ENCODE assay signal across 17 cellular contexts in genomic region chrX:109535578-109535977, GRCh38. TPM values are rescaled to one million over a fixed set of nuclear protein-coding genes. Genes with fewer than 3 reads are reported as not detected.
DNase-seq lines count a peak whose midpoint lies in the region; ATAC-seq and TF ChIP-seq lines count a peak whose summit lies in the region.
"Had no signal": no experiment of that assay in that cellular context is flagged by ENCODE, and none has a peak within 500 bp of the region (broad histone marks: within the 10 kb centered on the region; RNA-seq: fewer than 3 reads in every experiment).

No MANE protein-coding gene starts in this region.

- peak overlapping the region; percentile 90; the same call in 1 of the 2 replicates for H2AFZ ChIP-seq in KMS-11 (ENCODE audit: low read depth)
- H2AFZ ChIP-seq in neuron (ENCODE audit: low read depth, low read length) = peak overlapping the region; percentile 92

- H3K4me3 ChIP-seq in KMS-11 (IDR thresholded peaks at IDR 0.05; ENCODE audit: insufficient read depth, low read depth, low read length) (no peak overlapping the region), neuron (ENCODE audit: low read length) (no peak overlapping the region), heart left ventricle (no peak overlapping the region)

- H3K27me3 ChIP-seq in KMS-11 (ENCODE audit: insufficient read depth, low read depth) = no peaks in the 10 kb centered on the region
- H3K27me3 ChIP-seq in neuron (ENCODE audit: insufficient read depth, low read length) = no peaks in the 10 kb centered on the region
- H3K27me3 ChIP-seq in heart left ventricle = peaks cover 0 to 13% (median 0%) of the 10 kb centered on the region in 9 donors
- H3K27me3 ChIP-seq: ascending aorta, SJCRH30 had no signal

- H4K20me1 ChIP-seq in KMS-11 (ENCODE audit: insufficient read depth) = no peaks in the 10 kb centered on the region

- CTCF ChIA-PET in activated B cell treated with CpG ODN at 0.5 μM for 24 hours (lab: Charles Lee) = no interaction called here

- H3K4me2 ChIP-seq in KMS-11 = no peak overlapping the region

- H3K4me3 Mint-ChIP-seq in activated CD4-positive, alpha-beta T cell treated with anti-CD3 and anti-CD28 coated beads, Interleukin-2, amount 10 ng/mL, durations not matched to agents 24 days and 14 days = peak overlapping the region; percentile 47
- H3K4me3 Mint-ChIP-seq in activated B cell treated with CpG ODN at 0.5 μM for 24 hours = peak overlapping the region; percentile 19

- TF ChIP-seq CTCF in KMS-11 (conservative IDR thresholded peaks at IDR 0.05; ENCODE audit: low read depth, low read length) (no peak), activated B cell treated with CpG ODN at 0.5 μM for 24 hours (IDR thresholded peaks at IDR 0.05) (no peak), heart left ventricle (IDR thresholded peaks at IDR 0.05) (no peak)

- 0 out of 2 replicates have a peak, but pooled peaks cover 5% of the 10 kb centered on the region for H3K79me2 ChIP-seq in KMS-11 (ENCODE audit: insufficient read depth, low read depth)

- H3K27me3 Mint-ChIP-seq in activated CD4-positive, alpha-beta T cell treated with anti-CD3 and anti-CD28 coated beads, Interleukin-2, amount 10 ng/mL, durations not matched to agents 24 days and 14 days = peaks cover 5% of the 10 kb centered on the region
- no peaks in the 10 kb centered on the region for H3K27me3 Mint-ChIP-seq in activated B cell treated with CpG ODN at 0.5 μM for 24 hours

- WGBS in heart left ventricle, 4 donors = 79 to 87% (median 83%) methylated on average over 8 of the region's 8 CpGs

- POLR2A ChIA-PET in activated B cell treated with CpG ODN at 0.5 μM for 24 hours (lab: Charles Lee) = no interaction called here

- H3K4me1 Mint-ChIP-seq in activated CD4-positive, alpha-beta T cell treated with anti-CD3 and anti-CD28 coated beads, Interleukin-2, amount 10 ng/mL, durations not matched to agents 24 days and 14 days = peaks cover 14% of the 10 kb centered on the region
- peaks cover 36% of the 10 kb centered on the region for H3K4me1 Mint-ChIP-seq in activated B cell treated with CpG ODN at 0.5 μM for 24 hours

- H3K27ac ChIP-seq in KMS-11 (no peak overlapping the region), heart left ventricle (no peak overlapping the region)
- H3K27ac ChIP-seq: SJCRH30 had no signal

- H3K9me3 Mint-ChIP-seq in activated CD4-positive, alpha-beta T cell treated with anti-CD3 and anti-CD28 coated beads, Interleukin-2, amount 10 ng/mL, durations not matched to agents 24 days and 14 days = peaks cover 13% of the 10 kb centered on the region
- no peaks in the 10 kb centered on the region for H3K9me3 Mint-ChIP-seq in activated B cell treated with CpG ODN at 0.5 μM for 24 hours

- TF ChIP-seq POLR2A in heart left ventricle (IDR thresholded peaks at IDR 0.05) = no peak

- no peak for DNase-seq in activated CD4-positive, alpha-beta T cell treated with anti-CD3 and anti-CD28 coated beads, Interleukin-2, amount 10 ng/mL, durations not matched to agents 24 days and 14 days
- no peak for DNase-seq in activated CD4-positive, alpha-beta T cell treated with anti-CD3 and anti-CD28 coated beads for 1 hour
- DNase-seq in activated B cell treated with CpG ODN at 0.5 μM for 24 hours (no peak), heart left ventricle (no peak), sciatic nerve (ENCODE audit: low spot score) (no peak)
- no peak for DNase-seq in stimulated activated CD4-positive, alpha-beta T cell treated with anti-CD3 and anti-CD28 coated beads, Interleukin-4, amount 100 ng/mL, for 1 hour
- DNase-seq: ACHN, activated T-cell treated with anti-CD3 and anti-CD28 coated beads for 4 hours, H7, NCI-H1694 treated with DMSO at 0.1 percent for 48 hours, occipital lobe, SJCRH30 had no signal

- intact Hi-C loops in activated CD4-positive, alpha-beta T cell treated with anti-CD3 and anti-CD28 coated beads, Interleukin-2, amount 10 ng/mL, durations not matched to agents 24 days and 14 days (cut with micrococcal nuclease) = loop anchor here (5.0 to 10.0 kb wide), 3 partner anchors 199 to 1443 kb away; partner anchors contain the start of genes ACSL4, AMMECR1, ATG4A and PSMD10
- intact Hi-C loops in activated B cell treated with CpG ODN at 0.5 μM for 24 hours (cut with micrococcal nuclease) (loop anchor here (5.0 to 10.0 kb wide), 2 partner anchors 99 to 352 kb away; no protein-coding TSS in a partner anchor), heart left ventricle (cut with DNase I) (loop anchor here in 2 of 10 donors (5.0 kb wide), 1 partner anchor 87 kb away; no protein-coding TSS in a partner anchor), sciatic nerve (cut with DNase I) (no loop called here)

- H3K9ac ChIP-seq in KMS-11 = no peak overlapping the region

- H3K36me3 ChIP-seq in KMS-11 (ENCODE audit: insufficient read depth) = no peaks in the 10 kb centered on the region
- no peaks in the 10 kb centered on the region for H3K36me3 ChIP-seq in neuron (ENCODE audit: insufficient read depth, low read length)
- no peaks in the 10 kb centered on the region for H3K36me3 ChIP-seq in heart left ventricle
- H3K36me3 ChIP-seq: ascending aorta, SJCRH30 had no signal

- ATAC-seq in activated B cell treated with CpG ODN at 0.5 μM for 24 hours (ENCODE audit: low read depth) (no peak), heart left ventricle (no peak), sciatic nerve (no peak)

- no peak overlapping the region for H3K27ac Mint-ChIP-seq in activated CD4-positive, alpha-beta T cell treated with anti-CD3 and anti-CD28 coated beads, Interleukin-2, amount 10 ng/mL, durations not matched to agents 24 days and 14 days
- H3K27ac Mint-ChIP-seq in activated B cell treated with CpG ODN at 0.5 μM for 24 hours = no peak overlapping the region

- H3K9me3 ChIP-seq in neuron (ENCODE audit: low read length) (no peaks in the 10 kb centered on the region), heart left ventricle (no peaks in the 10 kb centered on the region)
- H3K9me3 ChIP-seq: ascending aorta, SJCRH30 had no signal

- H3K4me1 ChIP-seq in KMS-11 (ENCODE audit: low read depth, poor library complexity, severe bottlenecking) = peaks cover 12% of the 10 kb centered on the region
- no peaks in the 10 kb centered on the region for H3K4me1 ChIP-seq in neuron (ENCODE audit: insufficient read depth, low read length)
- peaks cover 0 to 6% (median 0%) of the 10 kb centered on the region in 12 donors for H3K4me1 ChIP-seq in heart left ventricle
- H3K4me1 ChIP-seq: ascending aorta, SJCRH30 had no signal

- peaks cover 1% of the 10 kb centered on the region for H3K36me3 Mint-ChIP-seq in activated CD4-positive, alpha-beta T cell treated with anti-CD3 and anti-CD28 coated beads, Interleukin-2, amount 10 ng/mL, durations not matched to agents 24 days and 14 days (ENCODE audit: low read depth)
- peaks cover 5% of the 10 kb centered on the region for H3K36me3 Mint-ChIP-seq in activated B cell treated with CpG ODN at 0.5 μM for 24 hours (ENCODE audit: low read depth)

RNA-seq across cellular contexts. Expression of gene NXT2, which starts 1.1 kb away (rescaled TPM):
- total RNA-seq in activated CD4-positive, alpha-beta T cell treated with anti-CD3 and anti-CD28 coated beads, Interleukin-2, amount 10 ng/mL, durations not matched to agents 24 days and 14 days = 12.5 and 14.1 TPM in 2 replicates
- total RNA-seq in activated B cell treated with CpG ODN at 0.5 μM for 24 hours = 9.7 and 12.8 TPM in 2 replicates
- 1 to 10 TPM; 1.3 to 5.1 (median 1.7) TPM for total RNA-seq in heart left ventricle
- 1 to 10 TPM; 1.0 to 2.3 TPM for polyA plus RNA-seq in heart left ventricle
- total RNA-seq in sciatic nerve = 6.7 TPM

RNA-seq across cellular contexts. Expression of gene GUCY2F, which starts 53.7 kb away (rescaled TPM):
- not detected in 2 replicates for total RNA-seq in activated CD4-positive, alpha-beta T cell treated with anti-CD3 and anti-CD28 coated beads, Interleukin-2, amount 10 ng/mL, durations not matched to agents 24 days and 14 days
- total RNA-seq in activated B cell treated with CpG ODN at 0.5 μM for 24 hours (not detected in 2 replicates), heart left ventricle (not detected), sciatic nerve (not detected)
- not detected for polyA plus RNA-seq in heart left ventricle
- total RNA-seq: ascending aorta, dermis microvascular lymphatic vessel endothelial cell, SJCRH30 had no signal
- polyA plus RNA-seq: liver had no signal
